Comparison of ENCODE assay signal across 8 cellular contexts in genomic region chr9:73132034-73132776, GRCh38. TPM values are rescaled to one million over a fixed set of nuclear protein-coding genes. Genes with fewer than 3 reads are reported as not detected.
A peak's percentile ranks its signal among the peaks of the same experiment; 100 is the strongest.
DNase-seq lines count a peak whose midpoint lies in the region; ATAC-seq and TF ChIP-seq lines count a peak whose summit lies in the region.

No MANE protein-coding gene starts in this region.

- peak overlapping the region; percentile 80 for H3K4me2 ChIP-seq in osteoblast (ENCODE audit: insufficient read depth, low read length)

- H3K27ac Mint-ChIP-seq in activated naive CD4-positive, alpha-beta T cell treated with anti-CD3 and anti-CD28 coated beads, Interleukin-2, amount 10 ng/mL, durations not matched to agents 7 days and 5 days = peak overlapping the region; percentile 92

- no peaks in the 10 kb centered on the region for H3K79me2 ChIP-seq in osteoblast (ENCODE audit: insufficient read depth, low read length)

- no peaks in the 10 kb centered on the region for H3K9me3 Mint-ChIP-seq in activated naive CD4-positive, alpha-beta T cell treated with anti-CD3 and anti-CD28 coated beads, Interleukin-2, amount 10 ng/mL, durations not matched to agents 7 days and 5 days

- CTCF ChIA-PET in activated naive CD4-positive, alpha-beta T cell treated with anti-CD3 and anti-CD28 coated beads, Interleukin-2, amount 10 ng/mL, durations not matched to agents 7 days and 5 days (lab: Charles Lee) = interaction anchor here (1.1 to 1.7 kb wide), 6 partner anchors 12 to 25 kb away, joined by 3 to 7 read pairs (median 4); no protein-coding TSS in a partner anchor

- no peaks in the 10 kb centered on the region for H4K20me1 ChIP-seq in osteoblast (ENCODE audit: insufficient read depth, low read length)

- no peaks in the 10 kb centered on the region for H3K36me3 Mint-ChIP-seq in activated naive CD4-positive, alpha-beta T cell treated with anti-CD3 and anti-CD28 coated beads, Interleukin-2, amount 10 ng/mL, durations not matched to agents 7 days and 5 days

- peak; percentile 78 for DNase-seq in COR-L47 (lab: John Stamatoyannopoulos, UW)
- peak in 55 of 76 experiments; percentile 3 to 63 (median 28) for DNase-seq in HUDEP-2 (lab: John Stamatoyannopoulos, UW; ENCODE audit: unreplicated experiment in 76 of 76)
- peak; percentile 75 to 93 for DNase-seq in SJSA1 (ENCODE audit: low read depth in 1 of 2, low spot score in 2 of 2)
- DNase-seq in activated naive CD4-positive, alpha-beta T cell treated with anti-CD3 and anti-CD28 coated beads, Interleukin-2, amount 10 ng/mL, durations not matched to agents 7 days and 5 days = peak; percentile 79
- peak; percentile 3 for DNase-seq in germinal center (ENCODE audit: low spot score)
- peak; percentile 31 for DNase-seq in osteoblast (ENCODE audit: insufficient read length, low spot score, missing footprints)
- DNase-seq in thoracic aorta (ENCODE audit: low spot score) = no peak

- H3K27me3 ChIP-seq in SJSA1 (replicated peaks) = no peaks in the 10 kb centered on the region
- H3K27me3 ChIP-seq in osteoblast (ENCODE audit: insufficient read depth, low read length) = no peaks in the 10 kb centered on the region
- H3K27me3 ChIP-seq in thoracic aorta (replicated peaks; ENCODE audit: insufficient read depth) = no peaks in the 10 kb centered on the region

- peak overlapping the region; percentile 94 for H3K27ac ChIP-seq in SJSA1
- peak overlapping the region; percentile 85 for H3K27ac ChIP-seq in osteoblast (ENCODE audit: low read depth, low read length)
- peak overlapping the region; percentile 67 to 74 for H3K27ac ChIP-seq in thoracic aorta

- H3K4me3 Mint-ChIP-seq in activated naive CD4-positive, alpha-beta T cell treated with anti-CD3 and anti-CD28 coated beads, Interleukin-2, amount 10 ng/mL, durations not matched to agents 7 days and 5 days = peak overlapping the region; percentile 71

- H3K4me1 Mint-ChIP-seq in activated naive CD4-positive, alpha-beta T cell treated with anti-CD3 and anti-CD28 coated beads, Interleukin-2, amount 10 ng/mL, durations not matched to agents 7 days and 5 days = peaks cover 31% of the 10 kb centered on the region

- H3K9me3 ChIP-seq in SJSA1 (replicated peaks) (no peaks in the 10 kb centered on the region), osteoblast (ENCODE audit: low read depth, low read length) (no peaks in the 10 kb centered on the region), thoracic aorta (no peaks in the 10 kb centered on the region)

- peak overlapping the region; percentile 61 for H2AFZ ChIP-seq in osteoblast (ENCODE audit: low read length)

- peak; percentile 92 for ATAC-seq in GM21381 (IDR thresholded peaks at IDR 0.05; ENCODE audit: unreplicated experiment)
- peak; percentile 83 for ATAC-seq in thoracic aorta (ENCODE audit: insufficient number of reproducible peaks, low FRiP score, low read depth)

- no peaks in the 10 kb centered on the region for H3K27me3 Mint-ChIP-seq in activated naive CD4-positive, alpha-beta T cell treated with anti-CD3 and anti-CD28 coated beads, Interleukin-2, amount 10 ng/mL, durations not matched to agents 7 days and 5 days

- H3K4me1 ChIP-seq in SJSA1 (replicated peaks) (peaks cover 20% of the 10 kb centered on the region), osteoblast (ENCODE audit: insufficient read depth, low read length) (peaks cover 13% of the 10 kb centered on the region), thoracic aorta (ENCODE audit: control insufficient read depth in 1 of 2, low read depth in 2 of 2) (peaks cover 7% of the 10 kb centered on the region in 2 donors)

- TF ChIP-seq CTCF in osteoblast (IDR thresholded peaks at IDR 0.05; ENCODE audit: extremely low read depth, low read depth, low read length) (no peak), thoracic aorta (IDR thresholded peaks at IDR 0.05) (no peak)

- H3K4me3 ChIP-seq in SJSA1 (peak overlapping the region; percentile 43), osteoblast (ENCODE audit: insufficient read depth, low read length) (peak overlapping the region; percentile 76), thoracic aorta (peak overlapping the region; percentile 73)

- H3K36me3 ChIP-seq in SJSA1 (no peaks in the 10 kb centered on the region), osteoblast (ENCODE audit: insufficient read depth, low read length) (no peaks in the 10 kb centered on the region), thoracic aorta (no peaks in the 10 kb centered on the region)

RNA-seq across cellular contexts. Expression of gene ANXA1, which starts 19.5 kb away (rescaled TPM):
- total RNA-seq in SJSA1 (2014; rRNA removed; shearing (Covaris generic)) = 848 and 934 TPM in 2 replicates
- total RNA-seq in osteoblast (803 and 816 TPM in 2 replicates), thoracic aorta (100 to 1,000 TPM; 485 to 668 TPM)
